Comparison of ENCODE assay signal across 9 cellular contexts in the genomic region with DNA sequence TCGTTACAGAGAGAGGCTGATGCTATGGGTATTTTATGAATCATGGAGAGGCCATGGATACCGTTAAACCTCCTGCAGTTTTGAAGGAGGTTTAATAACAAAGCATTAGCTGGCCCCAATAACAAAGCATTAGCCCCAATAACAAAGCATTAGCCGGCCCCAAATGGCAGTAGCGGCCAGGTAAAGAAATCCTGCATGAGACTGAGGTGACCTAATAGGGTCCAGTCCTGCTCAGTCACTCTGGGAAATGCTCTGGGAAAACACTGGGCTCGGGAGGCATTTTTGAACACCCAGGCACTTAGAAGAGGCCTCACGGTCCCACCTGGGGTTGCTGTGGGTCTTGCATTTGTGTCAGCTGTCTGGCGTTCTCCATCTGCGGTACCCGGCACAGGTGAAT. TPM values are rescaled to one million over a fixed set of nuclear protein-coding genes. Genes with fewer than 3 reads are reported as not detected.
DNase-seq lines count a peak whose midpoint lies in the region; ATAC-seq and TF ChIP-seq lines count a peak whose summit lies in the region.
"Had no signal": no experiment of that assay in that cellular context is flagged by ENCODE, and none has a peak within 500 bp of the region (broad histone marks: within the 10 kb centered on the region; RNA-seq: fewer than 3 reads in every experiment).

No MANE protein-coding gene starts in this region.

- H3K27me3 Mint-ChIP-seq in stimulated activated naive CD8-positive, alpha-beta T cell treated with anti-CD3 and anti-CD28 coated beads, Interleukin-15, Interleukin-2, amounts not matched to agents 100 ng/mL and 50 ng/mL, for 24 hours: peaks cover 4% of the 10 kb centered on the region
- H3K27me3 Mint-ChIP-seq in chondrocyte (ENCODE audit: low read depth): no peaks in the 10 kb centered on the region

- no peak for TF ChIP-seq POLR2A in vagina (IDR thresholded peaks at IDR 0.05)

- H3K36me3 ChIP-seq in muscle layer of colon (ENCODE audit: insufficient read depth, low read length) (no peaks in the 10 kb centered on the region), vagina (no peaks in the 10 kb centered on the region)

- ATAC-seq in stimulated activated naive CD8-positive, alpha-beta T cell treated with anti-CD3 and anti-CD28 coated beads, Interleukin-15, Interleukin-2, amounts not matched to agents 100 U/mL and 50 U/mL, for 24 hours: no peak
- no peak for ATAC-seq in sciatic nerve

- peak overlapping the region; percentile 24 for H3K27ac Mint-ChIP-seq in stimulated activated naive CD8-positive, alpha-beta T cell treated with anti-CD3 and anti-CD28 coated beads, Interleukin-15, Interleukin-2, amounts not matched to agents 100 ng/mL and 50 ng/mL, for 24 hours
- H3K27ac Mint-ChIP-seq in chondrocyte (ENCODE audit: unreplicated experiment): peak overlapping the region; percentile 71

- no peak overlapping the region for H3K9ac ChIP-seq in muscle layer of colon (ENCODE audit: low read length)

- peak overlapping the region; percentile 75 for H3K4me3 Mint-ChIP-seq in stimulated activated naive CD8-positive, alpha-beta T cell treated with anti-CD3 and anti-CD28 coated beads, Interleukin-15, Interleukin-2, amounts not matched to agents 100 ng/mL and 50 ng/mL, for 24 hours
- H3K4me3 Mint-ChIP-seq in chondrocyte (ENCODE audit: unreplicated experiment): peak overlapping the region; percentile 44

- intact Hi-C loops in vagina (cut with DNase I): no loop called here
- intact Hi-C loops in sciatic nerve (cut with DNase I): no loop called here

- H3K4me1 Mint-ChIP-seq in stimulated activated naive CD8-positive, alpha-beta T cell treated with anti-CD3 and anti-CD28 coated beads, Interleukin-15, Interleukin-2, amounts not matched to agents 100 ng/mL and 50 ng/mL, for 24 hours (ENCODE audit: low read depth): peaks cover 42% of the 10 kb centered on the region
- peaks cover 36% of the 10 kb centered on the region for H3K4me1 Mint-ChIP-seq in chondrocyte (ENCODE audit: low read depth)

- H3K27ac ChIP-seq in muscle layer of colon (ENCODE audit: low read depth, low read length): peak overlapping the region; percentile 77
- peak overlapping the region; percentile 78 for H3K27ac ChIP-seq in vagina

- H3K4me1 ChIP-seq in muscle layer of colon (ENCODE audit: insufficient read depth, low read length) (peaks cover 32% of the 10 kb centered on the region), vagina (peaks cover 33% of the 10 kb centered on the region)

- TF ChIP-seq CTCF in chondrocyte (IDR thresholded peaks at IDR 0.05) (no peak), vagina (IDR thresholded peaks at IDR 0.05) (no peak)

- H3K27me3 ChIP-seq in muscle layer of colon (ENCODE audit: control insufficient read depth in 1 of 2, insufficient read depth in 2 of 2, low read length in 2 of 2) (no peaks in the 10 kb centered on the region), vagina (no peaks in the 10 kb centered on the region)

- H3K9me3 Mint-ChIP-seq in stimulated activated naive CD8-positive, alpha-beta T cell treated with anti-CD3 and anti-CD28 coated beads, Interleukin-15, Interleukin-2, amounts not matched to agents 100 ng/mL and 50 ng/mL, for 24 hours: no peaks in the 10 kb centered on the region
- no peaks in the 10 kb centered on the region for H3K9me3 Mint-ChIP-seq in chondrocyte (ENCODE audit: low read depth)

- no peaks in the 10 kb centered on the region for H3K9me3 ChIP-seq in muscle layer of colon (ENCODE audit: low read length)
- no peaks in the 10 kb centered on the region for H3K9me3 ChIP-seq in vagina

- peaks cover 8% of the 10 kb centered on the region for H3K36me3 Mint-ChIP-seq in stimulated activated naive CD8-positive, alpha-beta T cell treated with anti-CD3 and anti-CD28 coated beads, Interleukin-15, Interleukin-2, amounts not matched to agents 100 ng/mL and 50 ng/mL, for 24 hours (ENCODE audit: low read depth)
- H3K36me3 Mint-ChIP-seq in chondrocyte (ENCODE audit: low read depth): no peaks in the 10 kb centered on the region

- no peak for DNase-seq in stimulated activated naive CD8-positive, alpha-beta T cell treated with anti-CD3 and anti-CD28 coated beads, Interleukin-15, Interleukin-2, amounts not matched to agents 100 U/mL and 50 U/mL, for 24 hours
- DNase-seq in chondrocyte (ENCODE audit: low spot score) (no peak), vagina (ENCODE audit: extremely low spot score in 2 of 2) (peak in 1 of 2 donors; percentile 82), sciatic nerve (ENCODE audit: low spot score) (no peak), activated gamma-delta T cell treated with Interleukin-2 at 50 U/mL for 16 hours (no peak), SK-N-DZ (ENCODE audit: low spot score) (no peak)
- DNase-seq: MM.1S had no signal

- H3K4me3 ChIP-seq in muscle layer of colon (ENCODE audit: low read depth in 1 of 2, low read length in 2 of 2) (peak overlapping the region; percentile 76 to 85), vagina (peak overlapping the region; percentile 82 to 86)

RNA-seq across cellular contexts. Expression of gene RIN3, which starts 0.8 kb away (rescaled TPM):
- total RNA-seq in chondrocyte (18.8 to 24.2 TPM (median 20.2 TPM) in 3 replicates), vagina (22.6 TPM), sciatic nerve (22.1 TPM)
- not detected in 2 replicates for polyA plus RNA-seq in SK-N-DZ (2014; cell fraction: cytosol; rRNA removed)
- not detected in 2 replicates for polyA plus RNA-seq in SK-N-DZ (2014; cell fraction: nucleus; rRNA removed)
